In genomic region chr12:110993425-110993824, GRCh38 we compare ENCODE assay signal across 19 cellular contexts. TPM values are rescaled to one million over a fixed set of nuclear protein-coding genes. Genes with fewer than 3 reads are reported as not detected.
"Had no signal": no experiment of that assay in that cellular context is flagged by ENCODE, and none has a peak within 500 bp of the region (broad histone marks: within the 10 kb centered on the region; RNA-seq: fewer than 3 reads in every experiment).

No MANE protein-coding gene starts in this region.

- H3K9me3 ChIP-seq: colonic mucosa, right lobe of liver had no signal

- H3K4me1 ChIP-seq: colonic mucosa, right lobe of liver, spleen, tibial nerve had no signal

- DNase-seq: activated CD4-positive, alpha-beta T cell treated with anti-CD3 and anti-CD28 coated beads, Interleukin-2, amount 10 ng/mL, durations not matched to agents 7 days and 5 days; activated CD4-positive, CD25-positive, alpha-beta regulatory T cell; activated naive CD4-positive, alpha-beta T cell treated with anti-CD3 and anti-CD28 coated beads, Interleukin-2, amount 10 ng/mL, durations not matched to agents 7 days and 5 days; activated T-cell treated with anti-CD3 and anti-CD28 coated beads for 4 hours; colonic mucosa; gastrocnemius medialis; heart right ventricle; kidney; left ventricle myocardium inferior; mesenchymal stem cell; nephron progenitor cell; psoas muscle; right lobe of liver; spleen; stimulated activated CD4-positive, alpha-beta T cell treated with anti-CD3 and anti-CD28 coated beads, Interleukin-1b, Interleukin-23, amount 100 ng/mL, for 48 hours had no signal

- H3K4me3 ChIP-seq: colonic mucosa, gastrocnemius medialis, heart right ventricle, left ventricle myocardium inferior, psoas muscle, right lobe of liver, spleen, tibial nerve had no signal

- H3K36me3 ChIP-seq: colonic mucosa, gastrocnemius medialis, heart right ventricle, left ventricle myocardium inferior, right lobe of liver, spleen, tibial nerve had no signal

- ATAC-seq: activated T-helper 17 cell treated with anti-CD3 and anti-CD28 coated beads, Interleukin-2, amount 50 U/mL, for 72 hours; gastrocnemius medialis; heart right ventricle; psoas muscle; right lobe of liver; stimulated activated memory B cell treated with anti-CD40 and anti-IgM and Interleukin-4, amounts not matched to agents 10 μg/mL and 1 μg/mL and 100 μg/mL, for 72 hours had no signal

- H3K27ac ChIP-seq: colonic mucosa, gastrocnemius medialis, heart right ventricle, left ventricle myocardium inferior, psoas muscle, right lobe of liver, spleen, tibial nerve had no signal

- FAIRE-seq: kidney had no signal

- H3K27me3 ChIP-seq: colonic mucosa, gastrocnemius medialis, heart right ventricle, right lobe of liver, tibial nerve had no signal

RNA-seq across cellular contexts. Expression of gene CUX2, which starts 40.5 kb away (rescaled TPM):
- total RNA-seq: activated CD8-positive, alpha-beta memory T cell treated with anti-CD3 and anti-CD28 coated beads for 36 hours; left ventricle myocardium inferior had no signal
- polyA plus RNA-seq: heart right ventricle had no signal
